In the genomic region with DNA sequence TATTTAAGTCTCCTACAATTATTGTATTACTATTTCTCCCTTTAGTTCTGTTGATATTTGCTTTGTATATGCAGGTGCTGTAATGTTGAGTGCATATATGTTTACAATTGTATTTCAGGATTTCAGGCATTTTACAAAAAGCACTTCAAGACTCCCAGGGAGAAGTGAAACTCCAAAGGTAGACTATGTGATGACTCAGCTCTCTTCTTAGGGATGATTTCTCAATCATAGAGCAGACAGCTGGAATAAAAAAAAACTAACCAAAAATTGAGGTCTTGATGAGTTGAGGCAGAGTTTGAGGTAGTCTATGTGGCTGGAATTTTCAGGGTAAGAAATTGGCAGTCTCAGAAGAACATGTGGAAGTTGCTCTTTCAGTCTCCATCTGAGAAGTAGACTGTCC, we compare ENCODE assay signal across 1 cellular context.
TF ChIP-seq lines count a peak whose summit lies in the region.

No MANE protein-coding gene starts in this region.

TF ChIP-seq in IMR-90, 13 proteins besides CTCF, POLR2A, EP300 and RAD21:
- TF ChIP-seq RCOR1 (IDR thresholded peaks at IDR 0.05; ENCODE audit: insufficient replicate concordance, low read length) (no peak), MAFK (IDR thresholded peaks at IDR 0.05; ENCODE audit: low read depth, low read length) (peak; percentile 58)
- TF ChIP-seq, protein P1, sequence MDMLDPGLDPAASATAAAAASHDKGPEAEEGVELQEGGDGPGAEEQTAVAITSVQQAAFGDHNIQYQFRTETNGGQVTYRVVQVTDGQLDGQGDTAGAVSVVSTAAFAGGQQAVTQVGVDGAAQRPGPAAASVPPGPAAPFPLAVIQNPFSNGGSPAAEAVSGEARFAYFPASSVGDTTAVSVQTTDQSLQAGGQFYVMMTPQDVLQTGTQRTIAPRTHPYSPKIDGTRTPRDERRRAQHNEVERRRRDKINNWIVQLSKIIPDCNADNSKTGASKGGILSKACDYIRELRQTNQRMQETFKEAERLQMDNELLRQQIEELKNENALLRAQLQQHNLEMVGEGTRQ (IDR thresholded peaks at IDR 0.05; ENCODE audit: low read depth, low read length), result no peak
